In the genomic region with DNA sequence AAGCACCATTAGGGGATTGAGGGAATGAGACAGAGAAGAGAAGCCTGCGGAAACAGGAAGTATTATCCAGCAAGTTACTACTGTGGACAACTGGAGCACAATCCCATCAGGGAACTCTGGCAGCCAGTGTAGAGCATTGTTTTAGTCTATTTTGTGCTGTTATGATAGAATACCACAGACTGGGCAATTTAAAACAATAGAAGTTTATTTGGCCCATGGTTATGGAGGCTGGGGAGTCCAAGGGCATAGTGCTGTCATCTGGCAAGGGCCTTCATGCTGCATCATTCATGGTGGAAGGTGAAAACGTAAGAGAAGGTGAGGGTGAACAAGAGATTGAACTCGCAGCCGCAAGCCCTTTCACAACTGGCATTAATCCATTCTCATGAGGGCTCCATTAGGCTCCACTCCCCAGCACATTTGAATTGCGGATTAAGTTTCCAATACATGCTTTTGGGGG, we compare ENCODE assay signal across 8 cellular contexts. TPM values are rescaled to one million over a fixed set of nuclear protein-coding genes. Genes with fewer than 3 reads are reported as not detected.
DNase-seq lines count a peak whose midpoint lies in the region; ATAC-seq and TF ChIP-seq lines count a peak whose summit lies in the region.

No MANE protein-coding gene starts in this region.

- peak overlapping the region; percentile 3 for H3K4me3 Mint-ChIP-seq in activated naive CD4-positive, alpha-beta T cell treated with anti-CD3 and anti-CD28 coated beads, Interleukin-2, amount 10 ng/mL, durations not matched to agents 7 days and 5 days

- H3K4me3 ChIP-seq in adrenal gland (no peak overlapping the region), lower lobe of right lung (no peak overlapping the region), thyroid gland (replicated peaks in 1 of 3) (no peak overlapping the region)

- intact Hi-C loops in adrenal gland (cut with DNase I): no loop called here
- intact Hi-C loops in lower lobe of right lung (cut with DNase I): no loop called here
- intact Hi-C loops in thyroid gland (cut with DNase I): no loop called here

- H3K36me3 Mint-ChIP-seq in activated naive CD4-positive, alpha-beta T cell treated with anti-CD3 and anti-CD28 coated beads, Interleukin-2, amount 10 ng/mL, durations not matched to agents 7 days and 5 days: peaks cover 3% of the 10 kb centered on the region
- H3K36me3 Mint-ChIP-seq in activated naive CD4-positive, alpha-beta T cell treated with anti-CD3 and anti-CD28 coated beads, Interleukin-2, amount 50 U/mL, for 72 hours: no peaks in the 10 kb centered on the region

- no peak for ATAC-seq in activated naive CD4-positive, alpha-beta T cell treated with anti-CD3 and anti-CD28 coated beads, Interleukin-2, amount 50 U/mL, for 72 hours
- no peak for ATAC-seq in lower lobe of right lung
- no peak for ATAC-seq in GM19467 (IDR thresholded peaks at IDR 0.05; ENCODE audit: unreplicated experiment)

- H3K9me3 ChIP-seq in adrenal gland (replicated peaks in 1 of 3) (no peaks in the 10 kb centered on the region), lower lobe of right lung (no peaks in the 10 kb centered on the region), thyroid gland (no peaks in the 10 kb centered on the region)

- 80 to 87% (median 83%) methylated on average over 5 of the region's 5 CpGs for WGBS in adrenal gland, 4 donors
- WGBS in thyroid gland, 2 donors: 93 to 99% methylated on average over 5 of the region's 5 CpGs

- DNase-seq in activated naive CD4-positive, alpha-beta T cell treated with anti-CD3 and anti-CD28 coated beads, Interleukin-2, amount 10 ng/mL, durations not matched to agents 7 days and 5 days: no peak
- no peak for DNase-seq in activated naive CD4-positive, alpha-beta T cell treated with anti-CD3 and anti-CD28 coated beads, Interleukin-2, amount 50 U/mL, for 72 hours (ENCODE audit: low spot score in 2 of 2)
- DNase-seq in adrenal gland (no peak), lower lobe of right lung (no peak), thyroid gland (no peak), hippocampal formation (lab: John Stamatoyannopoulos, UW) (no peak), OCI-M1 (lab: John Stamatoyannopoulos, UW) (no peak)

- peaks cover 5% of the 10 kb centered on the region for H3K9me3 Mint-ChIP-seq in activated naive CD4-positive, alpha-beta T cell treated with anti-CD3 and anti-CD28 coated beads, Interleukin-2, amount 10 ng/mL, durations not matched to agents 7 days and 5 days
- H3K9me3 Mint-ChIP-seq in activated naive CD4-positive, alpha-beta T cell treated with anti-CD3 and anti-CD28 coated beads, Interleukin-2, amount 50 U/mL, for 72 hours: peaks cover 0 to 3% of the 10 kb centered on the region in 2 donors

- H3K4me1 Mint-ChIP-seq in activated naive CD4-positive, alpha-beta T cell treated with anti-CD3 and anti-CD28 coated beads, Interleukin-2, amount 10 ng/mL, durations not matched to agents 7 days and 5 days: peaks cover 41% of the 10 kb centered on the region

- H3K27ac ChIP-seq in adrenal gland: peak overlapping the region; percentile 48 to 91 (median 76)
- peak overlapping the region; percentile 71 for H3K27ac ChIP-seq in lower lobe of right lung
- H3K27ac ChIP-seq in thyroid gland: peak overlapping the region; percentile 66 to 69 (median 67)

- CTCF ChIA-PET in activated naive CD4-positive, alpha-beta T cell treated with anti-CD3 and anti-CD28 coated beads, Interleukin-2, amount 10 ng/mL, durations not matched to agents 7 days and 5 days (lab: Charles Lee): interaction anchor here (0.8 to 0.9 kb wide), 2 partner anchors 34 to 76 kb away, joined by 3 to 4 read pairs; no protein-coding TSS in a partner anchor

- peaks cover 23 to 84% of the 10 kb centered on the region in 2 donors for H3K4me1 ChIP-seq in adrenal gland (replicated peaks in 1 of 2)
- peaks cover 86% of the 10 kb centered on the region for H3K4me1 ChIP-seq in lower lobe of right lung
- H3K4me1 ChIP-seq in thyroid gland: peaks cover 7 to 50% of the 10 kb centered on the region in 2 donors

- peaks cover 98% of the 10 kb centered on the region for H3K27me3 Mint-ChIP-seq in activated naive CD4-positive, alpha-beta T cell treated with anti-CD3 and anti-CD28 coated beads, Interleukin-2, amount 10 ng/mL, durations not matched to agents 7 days and 5 days

- H3K36me3 ChIP-seq in adrenal gland (replicated peaks in 1 of 2): no peaks in the 10 kb centered on the region
- no peaks in the 10 kb centered on the region for H3K36me3 ChIP-seq in lower lobe of right lung
- H3K36me3 ChIP-seq in thyroid gland: no peaks in the 10 kb centered on the region

- TF ChIP-seq CTCF in adrenal gland (IDR thresholded peaks at IDR 0.05) (no peak), lower lobe of right lung (IDR thresholded peaks at IDR 0.05) (no peak), thyroid gland (IDR thresholded peaks at IDR 0.05) (no peak)

- TF ChIP-seq POLR2A in adrenal gland (IDR thresholded peaks at IDR 0.05) (no peak), thyroid gland (IDR thresholded peaks at IDR 0.05) (no peak)

- H3K27ac Mint-ChIP-seq in activated naive CD4-positive, alpha-beta T cell treated with anti-CD3 and anti-CD28 coated beads, Interleukin-2, amount 10 ng/mL, durations not matched to agents 7 days and 5 days: no peak overlapping the region
- H3K27ac Mint-ChIP-seq in activated naive CD4-positive, alpha-beta T cell treated with anti-CD3 and anti-CD28 coated beads, Interleukin-2, amount 50 U/mL, for 72 hours: no peak overlapping the region

- no peaks in the 10 kb centered on the region for H3K27me3 ChIP-seq in adrenal gland
- no peaks in the 10 kb centered on the region for H3K27me3 ChIP-seq in lower lobe of right lung (ENCODE audit: low read depth)
- H3K27me3 ChIP-seq in thyroid gland: no peaks in the 10 kb centered on the region

RNA-seq across cellular contexts. Expression of a gene that starts 43.5 kb away (rescaled TPM):
- 10 to 100 TPM; 10.7 to 16.2 TPM for total RNA-seq in activated naive CD4-positive, alpha-beta T cell treated with anti-CD3 and anti-CD28 coated beads, Interleukin-2, amount 50 U/mL, for 72 hours
- total RNA-seq in adrenal gland: 10 to 100 TPM; 12.4 to 23.3 (median 18.1) TPM
- 10 to 100 TPM; 15.5 to 19.1 (median 17.0) TPM for polyA plus RNA-seq in adrenal gland
- 17.7 TPM for total RNA-seq in lower lobe of right lung
- 10 to 100 TPM; 12.0 to 20.2 (median 16.1) TPM for total RNA-seq in thyroid gland

RNA-seq across cellular contexts. Expression of a gene that starts 55.5 kb away (rescaled TPM):
- 10 to 100 TPM in 1 of 2 donors, 1 to 10 TPM in 1; 9.4 to 19.0 TPM for total RNA-seq in activated naive CD4-positive, alpha-beta T cell treated with anti-CD3 and anti-CD28 coated beads, Interleukin-2, amount 50 U/mL, for 72 hours
- total RNA-seq in adrenal gland (100 to 1,000 TPM in 2 of 8 donors, 10 to 100 TPM in 6; 47.4 to 137 (median 69.1) TPM), lower lobe of right lung (39.5 TPM), thyroid gland (10 to 100 TPM; 11.5 to 22.2 (median 17.6) TPM)
- 10 to 100 TPM; 14.2 to 77.7 (median 18.1) TPM for polyA plus RNA-seq in adrenal gland
